In the genomic region with DNA sequence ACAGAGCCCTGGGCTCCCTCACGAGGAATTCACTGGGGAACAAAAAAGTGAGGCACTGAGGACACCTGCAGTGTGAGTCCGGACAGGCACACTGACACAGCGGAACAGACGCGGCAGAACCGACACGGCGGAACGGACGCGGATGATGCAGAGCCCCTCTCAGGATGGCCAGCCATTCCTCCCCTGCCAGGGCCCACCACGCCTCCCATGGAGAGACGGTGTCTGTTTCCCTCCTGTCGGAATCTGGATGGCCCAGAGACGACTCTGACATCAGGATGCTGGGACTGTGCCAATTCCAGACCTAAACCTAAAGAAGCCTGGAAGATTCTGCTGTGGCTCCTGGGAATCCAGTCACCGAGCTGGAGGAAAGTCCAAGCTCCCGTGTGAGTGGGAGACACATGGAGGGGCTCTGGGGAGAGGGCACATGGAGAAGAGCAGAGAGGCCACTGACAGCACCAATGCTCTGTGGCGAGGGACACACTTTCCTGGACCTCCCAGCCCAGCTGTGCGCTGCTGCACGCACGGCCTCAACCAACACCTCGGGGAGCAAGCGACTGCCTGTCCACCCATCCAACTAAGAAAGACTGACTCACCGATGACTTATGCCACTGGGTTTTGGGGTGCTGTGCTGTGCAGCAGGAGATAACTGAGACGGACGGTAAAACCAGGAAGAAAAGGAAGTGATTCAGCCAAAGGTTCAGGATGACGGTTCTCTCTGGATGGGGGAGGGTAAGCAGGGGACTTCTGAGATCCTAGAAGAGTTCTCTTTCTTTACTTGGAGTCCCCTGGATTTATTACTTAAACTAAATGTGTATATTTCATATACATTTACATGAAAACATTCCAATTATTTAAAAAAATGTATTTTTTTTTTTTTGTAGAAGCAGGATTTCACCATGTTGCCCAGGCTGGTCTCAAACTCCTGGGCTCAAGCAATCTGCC, we compare ENCODE assay signal across 8 cellular contexts. TPM values are rescaled to one million over a fixed set of nuclear protein-coding genes. Genes with fewer than 3 reads are reported as not detected.
A peak's percentile ranks its signal among the peaks of the same experiment; 100 is the strongest.
DNase-seq lines count a peak whose midpoint lies in the region; TF ChIP-seq lines count a peak whose summit lies in the region.

No MANE protein-coding gene starts in this region.

- no peaks in the 10 kb centered on the region for H3K9me3 Mint-ChIP-seq in endodermal cell

- H3K27me3 Mint-ChIP-seq in endodermal cell (ENCODE audit: insufficient read depth), result no peaks in the 10 kb centered on the region

- H3K4me2 ChIP-seq in mesendoderm (ENCODE audit: low read length), result no peak overlapping the region

- no peak overlapping the region for H4K8ac ChIP-seq in mesendoderm (ENCODE audit: low read depth, low read length)

- no peak overlapping the region for H2BK5ac ChIP-seq in mesendoderm (ENCODE audit: low read length)

- H3K36me3 ChIP-seq in adipocyte (ENCODE audit: control insufficient read depth, insufficient read depth, low read length, severe bottlenecking) (peaks cover 3% of the 10 kb centered on the region), mesendoderm (ENCODE audit: control insufficient read depth, insufficient read depth, low read length) (peaks cover under 1% of the 10 kb centered on the region), endodermal cell (ENCODE audit: control insufficient read depth, insufficient read depth, low read length) (peaks cover 16% of the 10 kb centered on the region)

- H3K4me3 ChIP-seq in adipocyte (ENCODE audit: low read length), result no peak overlapping the region
- no peak overlapping the region for H3K4me3 ChIP-seq in mesendoderm (ENCODE audit: low read length)
- H3K4me3 ChIP-seq in endodermal cell (ENCODE audit: low read length), result no peak overlapping the region

- H3K79me1 ChIP-seq in mesendoderm (ENCODE audit: low read length), result peaks cover 20% of the 10 kb centered on the region

- peaks cover 15% of the 10 kb centered on the region for H3K36me3 Mint-ChIP-seq in endodermal cell (ENCODE audit: low read depth)

- no peak overlapping the region for H3K4me3 Mint-ChIP-seq in endodermal cell

- DNase-seq in AG20443 (ENCODE audit: low spot score), result peak; percentile 75
- peak in 57 of 76 experiments; percentile 10 to 77 (median 32) for DNase-seq in HUDEP-2 (lab: John Stamatoyannopoulos, UW; ENCODE audit: unreplicated experiment in 76 of 76)
- DNase-seq in adipocyte (ENCODE audit: low read depth), result peak; percentile 72
- DNase-seq in mesendoderm, result no peak
- no peak for DNase-seq in endodermal cell
- no peak for DNase-seq in GOT3 (lab: John Stamatoyannopoulos, UW)
- no peak for DNase-seq in NCI-H1436 treated with DMSO at 0.1 percent for 48 hours (lab: John Stamatoyannopoulos, UW)
- no peak for DNase-seq in cardiac septum (ENCODE audit: low spot score)

- H3K18ac ChIP-seq in mesendoderm (ENCODE audit: low read length), result no peak overlapping the region

- intact Hi-C loops in cardiac septum (cut with DNase I), result no loop called here

- no peak overlapping the region for H3K23ac ChIP-seq in mesendoderm (ENCODE audit: low read length)

- no peaks in the 10 kb centered on the region for H3K9me3 ChIP-seq in adipocyte (ENCODE audit: control insufficient read depth, low read length)
- H3K9me3 ChIP-seq in endodermal cell (ENCODE audit: control insufficient read depth, low read length), result no peaks in the 10 kb centered on the region

- H2BK15ac ChIP-seq in mesendoderm (replicated peaks; ENCODE audit: low read depth), result no peak overlapping the region

- no peak for TF ChIP-seq CTCF in endodermal cell (conservative IDR thresholded peaks at IDR 0.05)

- WGBS in mesendoderm (ENCODE audit: extremely low coverage, insufficient coverage, low lambda C conversion rate), result no CpG with 5 or more reads among the region's 27 CpGs
- whole genome bisulfite sequencing in endodermal cell (ENCODE audit: insufficient coverage in 1 of 2, insufficient read length in 1 of 2), 2 experiments, result 95% methylated on average over 18 to 27 of the region's 27 CpGs

- no peak overlapping the region for H3K56ac ChIP-seq in mesendoderm (ENCODE audit: low read length)

- H3K4me1 ChIP-seq in adipocyte (ENCODE audit: control insufficient read depth, insufficient read depth, low read length), result peaks cover 75% of the 10 kb centered on the region
- H3K4me1 ChIP-seq in mesendoderm (ENCODE audit: control insufficient read depth, low read depth, low read length), result peaks cover 26% of the 10 kb centered on the region
- H3K4me1 ChIP-seq in endodermal cell (ENCODE audit: control insufficient read depth, insufficient read depth, low read length), result peaks cover 16% of the 10 kb centered on the region

- no peak overlapping the region for H3K4ac ChIP-seq in mesendoderm (ENCODE audit: low read depth, low read length)

- peaks cover 48% of the 10 kb centered on the region for H3K4me1 Mint-ChIP-seq in endodermal cell

- no peak overlapping the region for H2AK5ac ChIP-seq in mesendoderm (ENCODE audit: low read length)

- H4K5ac ChIP-seq in mesendoderm (ENCODE audit: low read length), result no peak overlapping the region

- H3K9ac ChIP-seq in adipocyte (ENCODE audit: low read length), result peak overlapping the region; percentile 0
- peak overlapping the region; percentile 14 for H3K9ac ChIP-seq in mesendoderm (ENCODE audit: low read length)
- H3K9ac ChIP-seq in endodermal cell (ENCODE audit: extremely low read depth, low read length, poor library complexity, severe bottlenecking), result no peak overlapping the region

- no peak overlapping the region for H3K27ac Mint-ChIP-seq in endodermal cell

- H3K27me3 ChIP-seq in adipocyte (replicated peaks; ENCODE audit: control insufficient read depth, insufficient read depth, low read length), result no peaks in the 10 kb centered on the region
- no peaks in the 10 kb centered on the region for H3K27me3 ChIP-seq in mesendoderm (ENCODE audit: insufficient read depth, low read length, poor library complexity)
- no peaks in the 10 kb centered on the region for H3K27me3 ChIP-seq in endodermal cell (ENCODE audit: control insufficient read depth, insufficient read depth, low read length, poor library complexity, severe bottlenecking)

- no peak overlapping the region for H2BK120ac ChIP-seq in mesendoderm (ENCODE audit: low read depth, low read length)

- H3K79me2 ChIP-seq in mesendoderm (ENCODE audit: control insufficient read depth, insufficient read depth, low read length), result peaks cover 2% of the 10 kb centered on the region

- H3K27ac ChIP-seq in mesendoderm (ENCODE audit: low read depth, low read length), result no peak overlapping the region
- no peak overlapping the region for H3K27ac ChIP-seq in endodermal cell (ENCODE audit: low read depth, low read length)

RNA-seq across cellular contexts. Expression of a gene that starts 23.3 kb away (rescaled TPM):
- polyA plus RNA-seq in mesendoderm (2013, experiment 1 of 2), result 16.0 TPM
- 15.4 TPM for polyA plus RNA-seq in mesendoderm (2013, experiment 2 of 2)
- total RNA-seq in endodermal cell, result 10 to 100 TPM; 28.0 to 31.7 TPM
- polyA plus RNA-seq in endodermal cell (2013, experiment 1 of 2), result 35.1 TPM
- polyA plus RNA-seq in endodermal cell (2013, experiment 2 of 2), result 32.6 TPM
- 24.9 TPM for total RNA-seq in cardiac septum

RNA-seq across cellular contexts. Expression of a gene that starts 51.4 kb away (rescaled TPM):
- polyA plus RNA-seq in mesendoderm (2013, experiment 1 of 2), result 0.03 TPM
- 0.04 TPM for polyA plus RNA-seq in mesendoderm (2013, experiment 2 of 2)
- total RNA-seq in endodermal cell, result 1 to 10 TPM in 1 of 2 donors, under 1 TPM in 1; 0.97 to 1.3 TPM
- 0.18 TPM for polyA plus RNA-seq in endodermal cell (2013, experiment 1 of 2)
- 0.12 TPM for polyA plus RNA-seq in endodermal cell (2013, experiment 2 of 2)
- total RNA-seq in cardiac septum, result not detected

Comparison
In these comparisons a context has a peak if more than half of its experiments do, and no peak if none do; other contexts are left out.
1. DNase-seq: peak in AG20443 (single experiment), HUDEP-2 (57 of 76) and adipocyte (single experiment); none in mesendoderm (single experiment), endodermal cell (single experiment), GOT3 (single experiment), NCI-H1436 treated with DMSO at 0.1 percent for 48 hours (single experiment) and cardiac septum (single experiment).